Comparison of ENCODE assay signal across 12 cellular contexts in genomic region chr2:68799615-68800400, GRCh38.
DNase-seq lines count a peak whose midpoint lies in the region; ATAC-seq lines count a peak whose summit lies in the region.
"Had no signal": no experiment of that assay in that cellular context is flagged by ENCODE, and none has a peak within 500 bp of the region (broad histone marks: within the 10 kb centered on the region; RNA-seq: fewer than 3 reads in every experiment).

No MANE protein-coding gene starts in this region.

- POLR2A ChIA-PET in activated CD4-positive, alpha-beta memory T cell treated with anti-CD3 and anti-CD28 coated beads for 36 hours (lab: Charles Lee): no interaction called here
- POLR2A ChIA-PET in activated CD4-positive, alpha-beta memory T cell treated with anti-CD3 and anti-CD28 coated beads, Interleukin-2, amount 10 ng/mL, durations not matched to agents 7 days and 5 days (lab: Charles Lee): interaction anchor here (1.3 kb wide), 1 partner anchor 30 kb away, joined by 3 read pairs; no protein-coding TSS in a partner anchor

- H3K36me3 Mint-ChIP-seq in activated CD4-positive, alpha-beta memory T cell treated with anti-CD3 and anti-CD28 coated beads for 36 hours: peaks cover 54% of the 10 kb centered on the region
- peaks cover 67% of the 10 kb centered on the region for H3K36me3 Mint-ChIP-seq in activated CD4-positive, alpha-beta memory T cell treated with anti-CD3 and anti-CD28 coated beads, Interleukin-2, amount 10 ng/mL, durations not matched to agents 7 days and 5 days (ENCODE audit: low read depth)
- H3K36me3 Mint-ChIP-seq in stimulated activated naive B cell treated with anti-CD40 and anti-IgM and Interleukin-4, amounts not matched to agents 10 μg/mL and 1 μg/mL and 100 μg/mL, for 72 hours: peaks cover 57 to 61% of the 10 kb centered on the region in 2 donors

- CTCF ChIA-PET in activated CD4-positive, alpha-beta memory T cell treated with anti-CD3 and anti-CD28 coated beads for 36 hours (lab: Charles Lee): interaction anchor here (1.1 kb wide), 1 partner anchor 48 kb away, joined by 3 read pairs; no protein-coding TSS in a partner anchor
- CTCF ChIA-PET in activated CD4-positive, alpha-beta memory T cell treated with anti-CD3 and anti-CD28 coated beads, Interleukin-2, amount 10 ng/mL, durations not matched to agents 7 days and 5 days (lab: Charles Lee): no interaction called here

- no peak overlapping the region for H3K4me3 Mint-ChIP-seq in activated CD4-positive, alpha-beta memory T cell treated with anti-CD3 and anti-CD28 coated beads for 36 hours
- no peak overlapping the region for H3K4me3 Mint-ChIP-seq in activated CD4-positive, alpha-beta memory T cell treated with anti-CD3 and anti-CD28 coated beads, Interleukin-2, amount 10 ng/mL, durations not matched to agents 7 days and 5 days
- H3K4me3 Mint-ChIP-seq in stimulated activated naive B cell treated with anti-CD40 and anti-IgM and Interleukin-4, amounts not matched to agents 10 μg/mL and 1 μg/mL and 100 μg/mL, for 72 hours: peak overlapping the region in 1 of 2 donors; percentile 12
- H3K4me3 Mint-ChIP-seq: activated CD8-positive, alpha-beta memory T cell treated with anti-CD3 and anti-CD28 coated beads, Interleukin-2, amount 10 ng/mL, durations not matched to agents 7 days and 5 days had no signal

- H3K27ac Mint-ChIP-seq in activated CD4-positive, alpha-beta memory T cell treated with anti-CD3 and anti-CD28 coated beads for 36 hours: peak overlapping the region; percentile 30
- no peak overlapping the region for H3K27ac Mint-ChIP-seq in activated CD4-positive, alpha-beta memory T cell treated with anti-CD3 and anti-CD28 coated beads, Interleukin-2, amount 10 ng/mL, durations not matched to agents 7 days and 5 days
- peak overlapping the region; percentile 75 for H3K27ac Mint-ChIP-seq in stimulated activated naive B cell treated with anti-CD40 and anti-IgM and Interleukin-4, amounts not matched to agents 10 μg/mL and 1 μg/mL and 100 μg/mL, for 72 hours

- no peak for DNase-seq in activated CD4-positive, alpha-beta memory T cell treated with anti-CD3 and anti-CD28 coated beads for 36 hours
- no peak for DNase-seq in activated CD4-positive, alpha-beta memory T cell treated with anti-CD3 and anti-CD28 coated beads, Interleukin-2, amount 10 ng/mL, durations not matched to agents 7 days and 5 days
- DNase-seq in NCI-H526 treated with DMSO at 0.1 percent for 48 hours (lab: John Stamatoyannopoulos, UW): peak; percentile 20
- DNase-seq in stimulated activated naive B cell treated with anti-CD40 and anti-IgM and Interleukin-4, amounts not matched to agents 10 μg/mL and 1 μg/mL and 100 μg/mL, for 72 hours: no peak
- DNase-seq in GM19238 (ENCODE audit: insufficient read length, low spot score): no peak
- DNase-seq in CD1c-positive myeloid dendritic cell (ENCODE audit: extremely low spot score): no peak
- DNase-seq: activated CD8-positive, alpha-beta memory T cell treated with anti-CD3 and anti-CD28 coated beads, Interleukin-2, amount 10 ng/mL, durations not matched to agents 7 days and 5 days; NK-92 treated with Interleukin-12 subunit alpha and Interleukin-12 subunit beta, amount 100 ng/mL, for 24 hours; stimulated activated naive CD4-positive, alpha-beta T cell; T-helper 2 cell had no signal

- intact Hi-C loops in activated CD4-positive, alpha-beta memory T cell treated with anti-CD3 and anti-CD28 coated beads for 36 hours (cut with micrococcal nuclease): no loop called here

- peaks cover 54% of the 10 kb centered on the region for H3K4me1 Mint-ChIP-seq in activated CD4-positive, alpha-beta memory T cell treated with anti-CD3 and anti-CD28 coated beads for 36 hours (ENCODE audit: low read depth)
- peaks cover 42% of the 10 kb centered on the region for H3K4me1 Mint-ChIP-seq in activated CD4-positive, alpha-beta memory T cell treated with anti-CD3 and anti-CD28 coated beads, Interleukin-2, amount 10 ng/mL, durations not matched to agents 7 days and 5 days
- peaks cover 41 to 47% of the 10 kb centered on the region in 2 donors for H3K4me1 Mint-ChIP-seq in stimulated activated naive B cell treated with anti-CD40 and anti-IgM and Interleukin-4, amounts not matched to agents 10 μg/mL and 1 μg/mL and 100 μg/mL, for 72 hours

- ATAC-seq in esophagus mucosa: peak; percentile 71
- ATAC-seq in stimulated activated naive B cell treated with anti-CD40 and anti-IgM and Interleukin-4, amounts not matched to agents 10 μg/mL and 1 μg/mL and 100 μg/mL, for 72 hours (replicated peaks): no peak
- no peak for ATAC-seq in GM18909 (IDR thresholded peaks at IDR 0.05; ENCODE audit: poor library complexity, unreplicated experiment)
- ATAC-seq: activated CD8-positive, alpha-beta memory T cell treated with anti-CD3 and anti-CD28 coated beads, Interleukin-2, amount 10 ng/mL, durations not matched to agents 7 days and 5 days had no signal

- H3K27me3 Mint-ChIP-seq in activated CD4-positive, alpha-beta memory T cell treated with anti-CD3 and anti-CD28 coated beads for 36 hours: no peaks in the 10 kb centered on the region
- H3K27me3 Mint-ChIP-seq in activated CD4-positive, alpha-beta memory T cell treated with anti-CD3 and anti-CD28 coated beads, Interleukin-2, amount 10 ng/mL, durations not matched to agents 7 days and 5 days: no peaks in the 10 kb centered on the region
- H3K27me3 Mint-ChIP-seq in stimulated activated naive B cell treated with anti-CD40 and anti-IgM and Interleukin-4, amounts not matched to agents 10 μg/mL and 1 μg/mL and 100 μg/mL, for 72 hours: no peaks in the 10 kb centered on the region
- H3K27me3 Mint-ChIP-seq: activated CD8-positive, alpha-beta memory T cell treated with anti-CD3 and anti-CD28 coated beads, Interleukin-2, amount 10 ng/mL, durations not matched to agents 7 days and 5 days had no signal

- H3K9me3 Mint-ChIP-seq in activated CD4-positive, alpha-beta memory T cell treated with anti-CD3 and anti-CD28 coated beads for 36 hours: no peaks in the 10 kb centered on the region
- H3K9me3 Mint-ChIP-seq in activated CD4-positive, alpha-beta memory T cell treated with anti-CD3 and anti-CD28 coated beads, Interleukin-2, amount 10 ng/mL, durations not matched to agents 7 days and 5 days: no peaks in the 10 kb centered on the region
- H3K9me3 Mint-ChIP-seq in stimulated activated naive B cell treated with anti-CD40 and anti-IgM and Interleukin-4, amounts not matched to agents 10 μg/mL and 1 μg/mL and 100 μg/mL, for 72 hours: peaks cover 5 to 8% of the 10 kb centered on the region in 2 donors
